ENCODE assay signal across 13 cellular contexts in the genomic region with DNA sequence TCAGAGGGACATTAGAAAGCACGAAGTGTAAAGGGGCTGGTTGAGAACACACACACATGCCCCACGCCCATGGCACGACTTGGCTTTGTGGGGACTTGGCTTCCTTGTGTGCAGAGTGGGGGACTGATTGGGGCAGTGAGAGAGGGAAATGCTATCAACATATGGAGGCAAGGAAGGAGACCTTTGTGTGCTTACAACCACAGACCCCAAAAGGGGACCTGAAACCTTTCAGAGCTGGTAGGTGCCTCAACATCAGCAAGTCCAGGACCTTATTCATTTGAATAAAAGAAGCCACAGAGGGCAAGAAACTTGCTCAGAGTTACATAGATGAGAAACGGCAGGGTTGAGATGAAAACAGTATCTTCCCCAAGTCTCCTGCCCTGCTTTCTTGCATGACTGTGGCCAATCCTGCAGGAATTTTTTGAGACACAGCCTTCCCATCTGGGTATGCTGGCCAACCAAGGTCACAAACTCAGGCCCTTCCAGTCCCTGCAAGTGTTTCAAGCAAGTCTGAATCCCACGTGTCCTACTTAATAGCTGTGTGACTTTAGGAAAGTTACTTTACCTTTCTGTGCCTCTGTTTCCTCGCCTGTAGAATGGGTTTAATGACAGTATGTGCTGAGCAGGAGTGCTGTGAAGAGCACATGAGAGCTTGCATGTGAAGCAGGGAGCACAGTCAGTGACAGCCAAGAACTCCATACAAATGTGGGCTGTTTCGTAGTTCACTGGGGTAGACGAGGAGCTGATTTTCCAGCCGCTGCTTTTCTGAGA. TPM values are rescaled to one million over a fixed set of nuclear protein-coding genes. Genes with fewer than 3 reads are reported as not detected.
DNase-seq lines count a peak whose midpoint lies in the region; ATAC-seq and TF ChIP-seq lines count a peak whose summit lies in the region.
"Had no signal": no experiment of that assay in that cellular context is flagged by ENCODE, and none has a peak within 500 bp of the region (broad histone marks: within the 10 kb centered on the region; RNA-seq: fewer than 3 reads in every experiment).

No MANE protein-coding gene starts in this region.

- no peak for TF ChIP-seq EP300 in sigmoid colon (IDR thresholded peaks at IDR 0.05)

- no peaks in the 10 kb centered on the region for H3K36me3 ChIP-seq in thyroid gland
- H3K36me3 ChIP-seq in sigmoid colon: no peaks in the 10 kb centered on the region
- H3K36me3 ChIP-seq: BLaER1 treated with 17β-estradiol and CSF1 and Interleukin-3, amounts not matched to agents 10 nM and 100 nM; gastrocnemius medialis; lower lobe of right lung had no signal

- TF ChIP-seq POLR2A in thyroid gland (IDR thresholded peaks at IDR 0.05): no peak
- TF ChIP-seq POLR2A in sigmoid colon (IDR thresholded peaks at IDR 0.05): no peak

- H3K27ac ChIP-seq in thyroid gland: no peak overlapping the region
- no peak overlapping the region for H3K27ac ChIP-seq in sigmoid colon
- H3K27ac ChIP-seq: BLaER1 treated with 17β-estradiol and CSF1 and Interleukin-3, amounts not matched to agents 10 nM and 100 nM; gastrocnemius medialis; lower lobe of right lung had no signal

- intact Hi-C loops in thyroid gland (cut with DNase I): loop anchor here (10.0 kb wide), 1 partner anchor 525 kb away; no protein-coding TSS in a partner anchor
- intact Hi-C loops in sigmoid colon (cut with DNase I): no loop called here

- H3K9me3 ChIP-seq in thyroid gland (no peaks in the 10 kb centered on the region), sigmoid colon (no peaks in the 10 kb centered on the region)
- H3K9me3 ChIP-seq: gastrocnemius medialis had no signal

- WGBS in thyroid gland, 2 donors: 72 to 75% methylated on average over 9 of the region's 9 CpGs
- WGBS in sigmoid colon, 2 donors: 67 to 69% methylated on average over 9 of the region's 9 CpGs

- H3K4me1 ChIP-seq in thyroid gland (no peaks in the 10 kb centered on the region), sigmoid colon (no peaks in the 10 kb centered on the region)
- H3K4me1 ChIP-seq: gastrocnemius medialis, lower lobe of right lung had no signal

- H3K27me3 ChIP-seq in thyroid gland (no peaks in the 10 kb centered on the region), sigmoid colon (peaks cover 0 to 4% (median 0%) of the 10 kb centered on the region in 3 donors)
- H3K27me3 ChIP-seq: BLaER1 treated with 17β-estradiol and CSF1 and Interleukin-3, amounts not matched to agents 10 nM and 100 nM had no signal

- peak; percentile 98 for ATAC-seq in GM18502 (IDR thresholded peaks at IDR 0.05; ENCODE audit: poor library complexity, unreplicated experiment)
- peak; percentile 99 for ATAC-seq in GM19467 (IDR thresholded peaks at IDR 0.05; ENCODE audit: unreplicated experiment)
- ATAC-seq in HG02970 (IDR thresholded peaks at IDR 0.05; ENCODE audit: low FRiP score, unreplicated experiment): peak; percentile 82
- ATAC-seq: gastrocnemius medialis, lower lobe of right lung had no signal

- TF ChIP-seq CTCF in thyroid gland (IDR thresholded peaks at IDR 0.05) (no peak), sigmoid colon (IDR thresholded peaks at IDR 0.05) (no peak)

- no peak overlapping the region for H3K4me3 ChIP-seq in thyroid gland (replicated peaks in 1 of 3)
- no peak overlapping the region for H3K4me3 ChIP-seq in sigmoid colon
- H3K4me3 ChIP-seq: BLaER1 treated with 17β-estradiol and CSF1 and Interleukin-3, amounts not matched to agents 10 nM and 100 nM; gastrocnemius medialis; lower lobe of right lung had no signal

- peak; percentile 5 for DNase-seq in NAMALWA (ENCODE audit: low spot score)
- DNase-seq in thyroid gland: no peak
- DNase-seq in HuH-7 (ENCODE audit: low spot score): no peak
- DNase-seq in stimulated activated CD4-positive, alpha-beta T cell treated with anti-CD3 and anti-CD28 coated beads, Interleukin-4, amount 100 ng/mL, for 24 hours: no peak
- no peak for DNase-seq in sigmoid colon
- DNase-seq: activated naive CD4-positive, alpha-beta T cell; gastrocnemius medialis; lower lobe of right lung had no signal

RNA-seq across cellular contexts. Expression of gene C16orf78, which starts 26.2 kb away (rescaled TPM):
- total RNA-seq in thyroid gland (not detected), sigmoid colon (not detected)
- not detected for polyA plus RNA-seq in sigmoid colon
- total RNA-seq: gastrocnemius medialis, LHCN-M2, lower lobe of right lung had no signal
